ENCODE assay signal across 24 cellular contexts in genomic region chr9:121731919-121732318, GRCh38.
DNase-seq lines count a peak whose midpoint lies in the region; TF ChIP-seq lines count a peak whose summit lies in the region.
"Had no signal": no experiment of that assay in that cellular context is flagged by ENCODE, and none has a peak within 500 bp of the region (broad histone marks: within the 10 kb centered on the region; RNA-seq: fewer than 3 reads in every experiment).

No MANE protein-coding gene starts in this region.

- H3K9me3 ChIP-seq in tibial nerve: no peaks in the 10 kb centered on the region
- H3K9me3 ChIP-seq: left lung had no signal

- H3K4me1 Mint-ChIP-seq in chondrocyte (ENCODE audit: low read depth) (peaks cover 57% of the 10 kb centered on the region), neural crest cell (peaks cover 34% of the 10 kb centered on the region)

- no peak for TF ChIP-seq CTCF in KMS-11 (conservative IDR thresholded peaks at IDR 0.05; ENCODE audit: low read depth, low read length)
- no peak for TF ChIP-seq CTCF in chondrocyte (IDR thresholded peaks at IDR 0.05)
- no peak for TF ChIP-seq CTCF in neural crest cell (conservative IDR thresholded peaks at IDR 0.05)
- no peak for TF ChIP-seq CTCF in tibial nerve (IDR thresholded peaks at IDR 0.05)

- H3K36me3 ChIP-seq in KMS-11 (ENCODE audit: insufficient read depth): no peaks in the 10 kb centered on the region
- H3K36me3 ChIP-seq in tibial nerve: no peaks in the 10 kb centered on the region
- H3K36me3 ChIP-seq: left lung had no signal

- H3K4me3 ChIP-seq in KMS-11 (IDR thresholded peaks at IDR 0.05; ENCODE audit: insufficient read depth, low read depth, low read length) (no peak overlapping the region), tibial nerve (no peak overlapping the region)
- H3K4me3 ChIP-seq: dorsolateral prefrontal cortex, left lung, smooth muscle cell had no signal

- peak overlapping the region; percentile 54 for H3K4me2 ChIP-seq in KMS-11
- H3K4me2 ChIP-seq: smooth muscle cell had no signal

- no peak overlapping the region; the same call in 1 of the 2 replicates for H3K9ac ChIP-seq in KMS-11

- H3K9me3 Mint-ChIP-seq in chondrocyte (ENCODE audit: low read depth): no peaks in the 10 kb centered on the region
- no peaks in the 10 kb centered on the region for H3K9me3 Mint-ChIP-seq in neural crest cell

- H3K27ac Mint-ChIP-seq in chondrocyte (ENCODE audit: unreplicated experiment) (peak overlapping the region; percentile 83), neural crest cell (ENCODE audit: unreplicated experiment) (peak overlapping the region; percentile 16)
- H3K27ac Mint-ChIP-seq: activated CD8-positive, alpha-beta T cell treated with anti-CD3 and anti-CD28 coated beads, Interleukin-2, amount 10 ng/mL, durations not matched to agents 7 days and 5 days had no signal

- TF ChIP-seq EP300 in tibial nerve (IDR thresholded peaks at IDR 0.05): no peak

- WGBS in tibial nerve, 2 donors: 28 to 39% methylated on average over 7 of the region's 7 CpGs

- H3K27me3 ChIP-seq in KMS-11 (ENCODE audit: insufficient read depth, low read depth): no peaks in the 10 kb centered on the region
- no peaks in the 10 kb centered on the region for H3K27me3 ChIP-seq in tibial nerve
- H3K27me3 ChIP-seq: dorsolateral prefrontal cortex had no signal

- H4K20me1 ChIP-seq in KMS-11 (ENCODE audit: insufficient read depth): no peaks in the 10 kb centered on the region

- H3K4me3 Mint-ChIP-seq in chondrocyte (ENCODE audit: unreplicated experiment): no peak overlapping the region
- no peak overlapping the region for H3K4me3 Mint-ChIP-seq in neural crest cell
- H3K4me3 Mint-ChIP-seq: activated CD8-positive, alpha-beta T cell treated with anti-CD3 and anti-CD28 coated beads, Interleukin-2, amount 10 ng/mL, durations not matched to agents 7 days and 5 days; CD4-positive, CD25-positive, alpha-beta regulatory T cell had no signal

- peaks cover 65% of the 10 kb centered on the region for H3K4me1 ChIP-seq in KMS-11 (ENCODE audit: low read depth, poor library complexity, severe bottlenecking)
- H3K4me1 ChIP-seq in tibial nerve: peaks cover 0 to 87% (median 56%) of the 10 kb centered on the region in 4 donors

- no peaks in the 10 kb centered on the region for H3K36me3 Mint-ChIP-seq in chondrocyte (ENCODE audit: low read depth)
- H3K36me3 Mint-ChIP-seq in neural crest cell (ENCODE audit: low read depth): no peaks in the 10 kb centered on the region
- H3K36me3 Mint-ChIP-seq: CD4-positive, CD25-positive, alpha-beta regulatory T cell had no signal

- no peak for DNase-seq in chondrocyte (ENCODE audit: low spot score)
- no peak for DNase-seq in neural crest cell (ENCODE audit: low read depth, low spot score)
- DNase-seq in tibial nerve (ENCODE audit: low spot score in 2 of 2): no peak
- DNase-seq in kidney tubule cell (ENCODE audit: low spot score): no peak
- DNase-seq in stimulated activated CD4-positive, alpha-beta T cell treated with anti-CD3 and anti-CD28 coated beads, Interleukin-15, amount 100 ng/mL, for 24 hours: no peak
- no peak for DNase-seq in AG20443 (ENCODE audit: low spot score)
- no peak for DNase-seq in HCEC 1CT
- DNase-seq: activated CD4-positive, alpha-beta T cell treated with anti-CD3 and anti-CD28 coated beads for 1 hour; activated CD8-positive, alpha-beta T cell treated with anti-CD3 and anti-CD28 coated beads, Interleukin-2, amount 10 ng/mL, durations not matched to agents 7 days and 5 days; activated naive CD4-positive, alpha-beta T cell; activated T-cell treated with anti-CD3 and anti-CD28 coated beads, Interleukin-2, amount 50 U/mL, for 1 hour; CD4-positive, CD25-positive, alpha-beta regulatory T cell; DMS153; dorsolateral prefrontal cortex; KBM-7; left lung; midbrain; NCI-H187 treated with DMSO at 0.1 percent for 48 hours; NCI-H774; PC-3; SHP77; stimulated activated CD4-positive, alpha-beta T cell treated with anti-CD3 and anti-CD28 coated beads, Interleukin-4, amount 100 ng/mL, for 1 hour had no signal

- no peak overlapping the region for H2AFZ ChIP-seq in KMS-11 (ENCODE audit: low read depth)

- TF ChIP-seq POLR2A in tibial nerve (IDR thresholded peaks at IDR 0.05): no peak

- peaks cover 4% of the 10 kb centered on the region; the same call in 1 of the 2 replicates for H3K79me2 ChIP-seq in KMS-11 (ENCODE audit: insufficient read depth, low read depth)

- H3K27ac ChIP-seq in KMS-11 (peak overlapping the region; percentile 58; the same call in 1 of the 2 replicates), tibial nerve (peak overlapping the region; percentile 25 to 79 (median 48))
- H3K27ac ChIP-seq: left lung had no signal

- H3K27me3 Mint-ChIP-seq in chondrocyte (ENCODE audit: low read depth): no peaks in the 10 kb centered on the region
- peaks cover 23% of the 10 kb centered on the region for H3K27me3 Mint-ChIP-seq in neural crest cell (ENCODE audit: low read depth)
